ENCODE assay signal across 33 cellular contexts in genomic region chr1:241317676-241318075, GRCh38. TPM values are rescaled to one million over a fixed set of nuclear protein-coding genes. Genes with fewer than 3 reads are reported as not detected.
"Had no signal": no experiment of that assay in that cellular context is flagged by ENCODE, and none has a peak within 500 bp of the region (broad histone marks: within the 10 kb centered on the region; RNA-seq: fewer than 3 reads in every experiment).

No MANE protein-coding gene starts in this region.

- H3K9me3 ChIP-seq: adrenal gland, ascending aorta had no signal

- DNase-seq: activated B cell treated with CpG ODN at 0.5 μM for 24 hours; activated CD4-positive, alpha-beta memory T cell treated with anti-CD3 and anti-CD28 coated beads for 36 hours; activated CD4-positive, alpha-beta T cell treated with anti-CD3 and anti-CD28 coated beads for 4 hours; activated CD4-positive, alpha-beta T cell treated with anti-CD3 and anti-CD28 coated beads, Interleukin-2, amount 10 ng/mL, durations not matched to agents 24 days and 14 days; activated CD4-positive, alpha-beta T cell treated with anti-CD3 and anti-CD28 coated beads, Interleukin-2, amount 50 U/mL, for 1 hour; activated CD4-positive, alpha-beta T cell treated with anti-CD3 and anti-CD28 coated beads, Interleukin-2, amount 50 U/mL, for 4 hours; activated CD4-positive, CD25-positive, alpha-beta regulatory T cell treated with anti-CD3 and anti-CD28 coated beads, Interleukin-2, amount 50 U/mL, for 72 hours; activated CD8-positive, alpha-beta memory T cell treated with anti-CD3 and anti-CD28 coated beads, Interleukin-2, amount 50 U/mL, for 4 hours; activated CD8-positive, alpha-beta T cell treated with anti-CD3 and anti-CD28 coated beads for 36 hours; activated effector memory CD4-positive, alpha-beta T cell treated with anti-CD3 and anti-CD28 coated beads, Interleukin-2, amount 50 U/mL, for 16 hours; activated gamma-delta T cell treated with Interleukin-2 at 50 U/mL for 16 hours; activated naive CD4-positive, alpha-beta T cell; activated naive CD4-positive, alpha-beta T cell treated with anti-CD3 and anti-CD28 coated beads for 36 hours; activated naive CD4-positive, alpha-beta T cell treated with anti-CD3 and anti-CD28 coated beads, Interleukin-2, amount 50 U/mL, for 16 hours; activated naive CD8-positive, alpha-beta T cell treated with anti-CD3 and anti-CD28 coated beads for 36 hours; activated T-cell treated with anti-CD3 and anti-CD28 coated beads for 4 hours; activated T-cell treated with anti-CD3 and anti-CD28 coated beads, Interleukin-2, amount 50 U/mL, for 1 hour; activated T-cell treated with anti-CD3 and anti-CD28 coated beads, Interleukin-2, amount 50 U/mL, for 4 hours; activated T-cell treated with anti-CD3 and anti-CD28 coated beads, Interleukin-2, amount 50 U/mL, for 72 hours; adrenal gland; amniotic stem cell; anterior cingulate cortex; T-helper 1 cell; T-helper 2 cell; T-helper 9 cell had no signal

- H3K4me3 ChIP-seq: adrenal gland, ascending aorta, cardiac muscle cell had no signal

- H3K36me3 ChIP-seq: adrenal gland, ascending aorta, cardiac muscle cell had no signal

- H3K27me3 ChIP-seq: adrenal gland, ascending aorta, cardiac muscle cell had no signal

- H3K4me1 ChIP-seq: adrenal gland, ascending aorta had no signal

- H3K27ac ChIP-seq: adrenal gland, ascending aorta, cardiac muscle cell, VCaP had no signal

RNA-seq across cellular contexts. Expression of gene RGS7, which starts 39.3 kb away (rescaled TPM):
- total RNA-seq: activated CD4-positive, alpha-beta memory T cell treated with anti-CD3 and anti-CD28 coated beads for 36 hours; activated CD4-positive, alpha-beta T cell treated with anti-CD3 and anti-CD28 coated beads, Interleukin-2, amount 10 ng/mL, durations not matched to agents 24 days and 14 days; activated CD8-positive, alpha-beta memory T cell treated with anti-CD3 and anti-CD28 coated beads for 36 hours; activated CD8-positive, alpha-beta T cell treated with anti-CD3 and anti-CD28 coated beads for 36 hours; activated naive CD4-positive, alpha-beta T cell treated with anti-CD3 and anti-CD28 coated beads for 36 hours; activated naive CD4-positive, alpha-beta T cell treated with anti-CD3 and anti-CD28 coated beads, Interleukin-2, amount 50 U/mL, for 72 hours; activated naive CD8-positive, alpha-beta T cell treated with anti-CD3 and anti-CD28 coated beads for 36 hours; activated T-cell treated with anti-CD3 and anti-CD28 coated beads, Interleukin-2, amount 50 U/mL, for 4 hours; activated T-cell treated with anti-CD3 and anti-CD28 coated beads, Interleukin-2, amount 50 U/mL, for 72 hours; activated T-helper 1 cell treated with anti-CD3 and anti-CD28 coated beads, Interleukin-12 subunit alpha, Interleukin-12 subunit beta, Interleukin-2, Interleukin-4 antibody, amounts not matched to agents 30 ng/mL and 10 ng/mL and 1 ng/mL, durations not matched to agents 14 hours and 24 hours and 36 hours; activated T-helper 17 cell treated with anti-CD3 and anti-CD28 coated beads, Interleukin-2, amount 50 U/mL, for 72 hours; ascending aorta; bronchial epithelial cell; cardiac muscle cell had no signal
- polyA plus RNA-seq: cardiac muscle cell had no signal
